ENCODE assay signal across 24 cellular contexts in the genomic region with DNA sequence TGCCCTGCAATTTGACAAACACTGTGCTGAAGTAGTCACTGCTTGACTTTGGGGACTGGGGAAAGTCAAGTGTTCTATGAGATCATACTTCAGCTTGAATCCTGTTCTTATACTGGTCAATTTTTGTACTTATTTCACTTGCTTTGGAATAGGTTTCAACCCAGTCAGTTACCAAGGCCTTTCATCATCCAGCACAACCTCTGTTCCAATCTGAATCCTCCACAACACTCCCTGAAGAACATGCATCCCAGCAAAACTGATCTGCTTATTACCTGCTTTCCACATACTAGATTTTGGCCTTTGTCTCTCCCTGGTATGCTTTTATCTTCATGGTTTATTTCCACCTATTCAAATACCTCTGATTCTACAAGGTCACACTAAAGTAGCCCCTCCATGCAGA. TPM values are rescaled to one million over a fixed set of nuclear protein-coding genes. Genes with fewer than 3 reads are reported as not detected.
DNase-seq lines count a peak whose midpoint lies in the region; ATAC-seq and TF ChIP-seq lines count a peak whose summit lies in the region.
"Had no signal": no experiment of that assay in that cellular context is flagged by ENCODE, and none has a peak within 500 bp of the region (broad histone marks: within the 10 kb centered on the region; RNA-seq: fewer than 3 reads in every experiment).

No MANE protein-coding gene starts in this region.

- H3K9ac ChIP-seq in adipocyte (ENCODE audit: low read length) (no peak overlapping the region), endodermal cell (ENCODE audit: extremely low read depth, low read length, poor library complexity, severe bottlenecking) (no peak overlapping the region)

- H3K27ac ChIP-seq in endodermal cell (ENCODE audit: low read depth, low read length) (no peak overlapping the region), left ventricle myocardium inferior (replicated peaks) (no peak overlapping the region)
- H3K27ac ChIP-seq: HL-60, SK-N-MC had no signal

- H3K4me1 Mint-ChIP-seq in endodermal cell (peaks cover 16% of the 10 kb centered on the region), nephron progenitor cell (peaks cover 31% of the 10 kb centered on the region)
- H3K4me1 Mint-ChIP-seq: CD14-positive monocyte; CD8-positive, alpha-beta memory T cell had no signal

- DNase-seq in DMS53 treated with DMSO at 0.1 percent for 48 hours (lab: John Stamatoyannopoulos, UW; ENCODE audit: unreplicated experiment) = peak; percentile 28
- peak; percentile 25 for DNase-seq in adipocyte (ENCODE audit: low read depth)
- DNase-seq in endodermal cell = no peak
- DNase-seq in left ventricle myocardium inferior = no peak
- DNase-seq in nephron progenitor cell = no peak
- DNase-seq: BE2C; CD8-positive, alpha-beta memory T cell; DMS153; GOT3; NCI-H1092; NCI-H1417 treated with DMSO at 0.1 percent for 48 hours; NCI-H1694 treated with DMSO at 0.1 percent for 48 hours; NCI-H2081; NCI-H2227 treated with DMSO at 0.1 percent for 48 hours; NCI-H510A; NCI-H69; SIG-M5 had no signal

- H3K9me3 ChIP-seq in adipocyte (ENCODE audit: control insufficient read depth, low read length) = no peaks in the 10 kb centered on the region
- no peaks in the 10 kb centered on the region for H3K9me3 ChIP-seq in endodermal cell (ENCODE audit: control insufficient read depth, low read length)
- H3K9me3 ChIP-seq in left ventricle myocardium inferior (replicated peaks) = no peaks in the 10 kb centered on the region
- H3K9me3 ChIP-seq: BE2C, HAP-1 had no signal

- intact Hi-C loops in left ventricle myocardium inferior (cut with micrococcal nuclease) = no loop called here

- ATAC-seq in GM18517 (IDR thresholded peaks at IDR 0.05; ENCODE audit: unreplicated experiment) (no peak), GM21528 (IDR thresholded peaks at IDR 0.05; ENCODE audit: low FRiP score, unreplicated experiment) (no peak)

- H3K27me3 ChIP-seq in adipocyte (replicated peaks; ENCODE audit: control insufficient read depth, insufficient read depth, low read length) (no peaks in the 10 kb centered on the region), endodermal cell (ENCODE audit: control insufficient read depth, insufficient read depth, low read length, poor library complexity, severe bottlenecking) (no peaks in the 10 kb centered on the region), left ventricle myocardium inferior (ENCODE audit: low read depth) (no peaks in the 10 kb centered on the region)
- H3K27me3 ChIP-seq: BE2C had no signal

- H3K27me3 Mint-ChIP-seq in endodermal cell (ENCODE audit: insufficient read depth) (no peaks in the 10 kb centered on the region), nephron progenitor cell (ENCODE audit: low read depth, poor library complexity) (no peaks in the 10 kb centered on the region)
- H3K27me3 Mint-ChIP-seq: IgD-negative memory B cell had no signal

- peak overlapping the region; percentile 24 for H3K27ac Mint-ChIP-seq in endodermal cell
- H3K27ac Mint-ChIP-seq in nephron progenitor cell = no peak overlapping the region
- H3K27ac Mint-ChIP-seq: CD14-positive monocyte; CD8-positive, alpha-beta memory T cell; IgD-negative memory B cell had no signal

- TF ChIP-seq CTCF in endodermal cell (conservative IDR thresholded peaks at IDR 0.05) (no peak), left ventricle myocardium inferior (IDR thresholded peaks at IDR 0.05; ENCODE audit: borderline replicate concordance) (no peak), nephron progenitor cell (IDR thresholded peaks at IDR 0.05) (no peak)

- H3K4me3 Mint-ChIP-seq in endodermal cell = no peak overlapping the region
- no peak overlapping the region for H3K4me3 Mint-ChIP-seq in nephron progenitor cell
- H3K4me3 Mint-ChIP-seq: CD14-positive monocyte; CD8-positive, alpha-beta memory T cell; IgD-negative memory B cell had no signal

- H3K4me3 ChIP-seq in adipocyte (ENCODE audit: low read length) = no peak overlapping the region
- no peak overlapping the region for H3K4me3 ChIP-seq in endodermal cell (ENCODE audit: low read length)
- H3K4me3 ChIP-seq in left ventricle myocardium inferior = no peak overlapping the region
- H3K4me3 ChIP-seq: HAP-1, SK-N-MC had no signal

- H3K4me1 ChIP-seq in adipocyte (ENCODE audit: control insufficient read depth, insufficient read depth, low read length) = peaks cover 30% of the 10 kb centered on the region
- H3K4me1 ChIP-seq in endodermal cell (ENCODE audit: control insufficient read depth, insufficient read depth, low read length) = peaks cover 8% of the 10 kb centered on the region
- H3K4me1 ChIP-seq in left ventricle myocardium inferior = peaks cover 12% of the 10 kb centered on the region
- H3K4me1 ChIP-seq: HAP-1 had no signal

- H3K36me3 Mint-ChIP-seq in endodermal cell (ENCODE audit: low read depth) = peaks cover 24% of the 10 kb centered on the region
- H3K36me3 Mint-ChIP-seq in nephron progenitor cell (ENCODE audit: low read depth) = peaks cover 19% of the 10 kb centered on the region

- H3K9me3 Mint-ChIP-seq in endodermal cell (no peaks in the 10 kb centered on the region), nephron progenitor cell (no peaks in the 10 kb centered on the region)
- H3K9me3 Mint-ChIP-seq: CD8-positive, alpha-beta memory T cell; IgD-negative memory B cell had no signal

- H3K36me3 ChIP-seq in adipocyte (ENCODE audit: control insufficient read depth, insufficient read depth, low read length, severe bottlenecking) (peaks cover 10% of the 10 kb centered on the region), endodermal cell (ENCODE audit: control insufficient read depth, insufficient read depth, low read length) (peaks cover 9% of the 10 kb centered on the region), left ventricle myocardium inferior (peaks cover 27% of the 10 kb centered on the region)
- H3K36me3 ChIP-seq: BE2C, HAP-1 had no signal

RNA-seq across cellular contexts. Expression of a gene that starts 29.5 kb away (rescaled TPM):
- total RNA-seq in endodermal cell (10 to 100 TPM; 35.8 to 75.1 TPM), left ventricle myocardium inferior (28.5 TPM)
- polyA plus RNA-seq in endodermal cell (2013, experiment 1 of 2) = 33.4 TPM
- 34.5 TPM for polyA plus RNA-seq in endodermal cell (2013, experiment 2 of 2)

Comparison
In these comparisons a context has a peak if more than half of its experiments do, and no peak if none do; other contexts are left out.
1. DNase-seq: peak in DMS53 treated with DMSO at 0.1 percent for 48 hours (single experiment) and adipocyte (single experiment); none in endodermal cell (single experiment), left ventricle myocardium inferior (single experiment) and nephron progenitor cell (single experiment).